1 cellular context compared by ENCODE assay signal in the genomic region with DNA sequence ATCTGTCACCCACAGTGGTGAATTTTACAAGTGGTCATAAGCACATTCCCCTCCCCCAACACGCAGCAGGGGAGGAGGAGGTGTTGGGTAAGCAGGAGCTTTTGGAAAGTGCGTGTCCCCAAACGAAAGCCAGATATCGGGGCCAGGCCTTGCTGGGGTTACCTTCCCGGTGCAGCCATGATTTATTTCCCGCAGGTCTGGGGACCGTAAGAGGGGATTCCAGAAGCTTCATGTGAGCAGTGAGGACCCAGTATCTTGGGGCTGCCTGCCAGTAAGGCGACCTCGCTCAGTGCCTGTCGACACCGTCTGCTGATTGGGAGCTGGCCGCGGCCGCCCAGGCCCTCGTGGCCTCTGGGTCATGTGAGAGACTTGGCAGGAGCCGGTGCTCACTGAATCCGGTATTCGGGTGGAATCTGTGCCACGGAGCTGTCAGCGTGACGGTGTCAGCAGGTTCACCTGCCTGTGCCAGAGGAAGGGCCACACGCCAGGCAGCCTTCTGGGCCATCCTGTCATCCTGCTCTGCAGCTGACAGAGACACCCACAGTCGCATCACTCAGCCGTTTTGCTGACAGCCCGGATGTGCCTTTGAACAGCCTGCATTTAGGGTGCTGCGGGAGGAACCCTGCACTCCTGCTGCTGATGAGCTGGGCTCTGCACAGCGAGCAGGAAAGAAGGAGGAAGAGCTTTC.
TF ChIP-seq lines count a peak whose summit lies in the region.

No MANE protein-coding gene starts in this region.

TF ChIP-seq in HepG2, 621 proteins besides CTCF, POLR2A, EP300 and RAD21 (continues in another document):
- TF ChIP-seq, protein P1, sequence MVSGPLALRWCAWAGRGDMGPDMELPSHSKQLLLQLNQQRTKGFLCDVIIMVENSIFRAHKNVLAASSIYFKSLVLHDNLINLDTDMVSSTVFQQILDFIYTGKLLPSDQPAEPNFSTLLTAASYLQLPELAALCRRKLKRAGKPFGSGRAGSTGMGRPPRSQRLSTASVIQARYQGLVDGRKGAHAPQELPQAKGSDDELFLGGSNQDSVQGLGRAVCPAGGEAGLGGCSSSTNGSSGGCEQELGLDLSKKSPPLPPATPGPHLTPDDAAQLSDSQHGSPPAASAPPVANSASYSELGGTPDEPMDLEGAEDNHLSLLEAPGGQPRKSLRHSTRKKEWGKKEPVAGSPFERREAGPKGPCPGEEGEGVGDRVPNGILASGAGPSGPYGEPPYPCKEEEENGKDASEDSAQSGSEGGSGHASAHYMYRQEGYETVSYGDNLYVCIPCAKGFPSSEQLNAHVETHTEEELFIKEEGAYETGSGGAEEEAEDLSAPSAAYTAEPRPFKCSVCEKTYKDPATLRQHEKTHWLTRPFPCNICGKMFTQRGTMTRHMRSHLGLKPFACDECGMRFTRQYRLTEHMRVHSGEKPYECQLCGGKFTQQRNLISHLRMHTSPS (CRISPR knock-in tag; IDR thresholded peaks at IDR 0.05; ENCODE audit: low read depth): no peak
- TF ChIP-seq TBX2 (CRISPR knock-in tag; IDR thresholded peaks at IDR 0.05; ENCODE audit: borderline replicate concordance) (0 out of 2 replicates have a peak, but pooled peaks have one; percentile 28), SUZ12 (IDR thresholded peaks at IDR 0.05; ENCODE audit: low read depth, low read length) (no peak), GABPB1 (CRISPR knock-in tag; IDR thresholded peaks at IDR 0.05) (peak; percentile 39; the same call in 1 of the 2 replicates), ZNF230 (CRISPR knock-in tag; IDR thresholded peaks at IDR 0.05) (no peak), ZBTB42 (CRISPR knock-in tag; IDR thresholded peaks at IDR 0.05) (no peak), ZFAT (CRISPR knock-in tag; conservative IDR thresholded peaks at IDR 0.05) (peak; percentile 69; the same call in 1 of the 2 replicates), ZNF292 (CRISPR knock-in tag; IDR thresholded peaks at IDR 0.05; ENCODE audit: borderline replicate concordance, low read depth) (peak; percentile 43; the same call in 1 of the 2 replicates), ZNF263 (CRISPR knock-in tag; IDR thresholded peaks at IDR 0.05) (no peak), REPIN1 (CRISPR knock-in tag; IDR thresholded peaks at IDR 0.05; ENCODE audit: borderline replicate concordance, low read depth) (0 out of 2 replicates have a peak, but pooled peaks have one; percentile 22), ZKSCAN1 (IDR thresholded peaks at IDR 0.05; ENCODE audit: low read length) (no peak), HMG20B (CRISPR knock-in tag; conservative IDR thresholded peaks at IDR 0.05) (no peak), CC2D1A (CRISPR knock-in tag; IDR thresholded peaks at IDR 0.05) (0 out of 2 replicates have a peak, but pooled peaks have one; percentile 38), ZNF350 (CRISPR knock-in tag; IDR thresholded peaks at IDR 0.05; ENCODE audit: borderline replicate concordance, low read depth) (no peak), CBX2 (IDR thresholded peaks at IDR 0.05; ENCODE audit: low read depth, low read length) (no peak), CBX2 (CRISPR knock-in tag; IDR thresholded peaks at IDR 0.05; ENCODE audit: low read depth) (no peak), EED (CRISPR knock-in tag; IDR thresholded peaks at IDR 0.05) (no peak), MLLT10 (CRISPR knock-in tag; IDR thresholded peaks at IDR 0.05) (no peak), ZSCAN31 (CRISPR knock-in tag; IDR thresholded peaks at IDR 0.05; ENCODE audit: low read depth) (0 out of 2 replicates have a peak, but pooled peaks have one; percentile 33), ZNF432 (CRISPR knock-in tag; IDR thresholded peaks at IDR 0.05; ENCODE audit: borderline replicate concordance) (no peak), PAX8 (CRISPR knock-in tag; IDR thresholded peaks at IDR 0.05; ENCODE audit: borderline replicate concordance) (no peak), ZNF234 (CRISPR knock-in tag; conservative IDR thresholded peaks at IDR 0.05) (no peak), MAFK (conservative IDR thresholded peaks at IDR 0.05 in 1 of 2, IDR thresholded peaks at IDR 0.05 in 1 of 2; ENCODE audit: low read length in 2 of 2) (no peak), ZC3H4 (CRISPR knock-in tag; IDR thresholded peaks at IDR 0.05; ENCODE audit: borderline replicate concordance) (no peak)
- TF ChIP-seq, protein P2, sequence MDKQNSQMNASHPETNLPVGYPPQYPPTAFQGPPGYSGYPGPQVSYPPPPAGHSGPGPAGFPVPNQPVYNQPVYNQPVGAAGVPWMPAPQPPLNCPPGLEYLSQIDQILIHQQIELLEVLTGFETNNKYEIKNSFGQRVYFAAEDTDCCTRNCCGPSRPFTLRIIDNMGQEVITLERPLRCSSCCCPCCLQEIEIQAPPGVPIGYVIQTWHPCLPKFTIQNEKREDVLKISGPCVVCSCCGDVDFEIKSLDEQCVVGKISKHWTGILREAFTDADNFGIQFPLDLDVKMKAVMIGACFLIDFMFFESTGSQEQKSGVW (CRISPR knock-in tag; IDR thresholded peaks at IDR 0.05; ENCODE audit: borderline replicate concordance): no peak
- TF ChIP-seq, protein P3, sequence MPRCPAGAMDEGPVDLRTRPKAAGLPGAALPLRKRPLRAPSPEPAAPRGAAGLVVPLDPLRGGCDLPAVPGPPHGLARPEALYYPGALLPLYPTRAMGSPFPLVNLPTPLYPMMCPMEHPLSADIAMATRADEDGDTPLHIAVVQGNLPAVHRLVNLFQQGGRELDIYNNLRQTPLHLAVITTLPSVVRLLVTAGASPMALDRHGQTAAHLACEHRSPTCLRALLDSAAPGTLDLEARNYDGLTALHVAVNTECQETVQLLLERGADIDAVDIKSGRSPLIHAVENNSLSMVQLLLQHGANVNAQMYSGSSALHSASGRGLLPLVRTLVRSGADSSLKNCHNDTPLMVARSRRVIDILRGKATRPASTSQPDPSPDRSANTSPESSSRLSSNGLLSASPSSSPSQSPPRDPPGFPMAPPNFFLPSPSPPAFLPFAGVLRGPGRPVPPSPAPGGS (CRISPR knock-in tag; IDR thresholded peaks at IDR 0.05): no peak
- TF ChIP-seq, protein P4, sequence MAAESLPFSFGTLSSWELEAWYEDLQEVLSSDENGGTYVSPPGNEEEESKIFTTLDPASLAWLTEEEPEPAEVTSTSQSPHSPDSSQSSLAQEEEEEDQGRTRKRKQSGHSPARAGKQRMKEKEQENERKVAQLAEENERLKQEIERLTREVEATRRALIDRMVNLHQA (CRISPR knock-in tag; IDR thresholded peaks at IDR 0.05): no peak
- TF ChIP-seq, protein P5, sequence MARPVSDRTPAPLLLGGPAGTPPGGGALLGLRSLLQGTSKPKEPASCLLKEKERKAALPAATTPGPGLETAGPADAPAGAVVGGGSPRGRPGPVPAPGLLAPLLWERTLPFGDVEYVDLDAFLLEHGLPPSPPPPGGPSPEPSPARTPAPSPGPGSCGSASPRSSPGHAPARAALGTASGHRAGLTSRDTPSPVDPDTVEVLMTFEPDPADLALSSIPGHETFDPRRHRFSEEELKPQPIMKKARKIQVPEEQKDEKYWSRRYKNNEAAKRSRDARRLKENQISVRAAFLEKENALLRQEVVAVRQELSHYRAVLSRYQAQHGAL (CRISPR knock-in tag; IDR thresholded peaks at IDR 0.05; ENCODE audit: not compliant biosample characterization): no peak
- TF ChIP-seq, protein P6, sequence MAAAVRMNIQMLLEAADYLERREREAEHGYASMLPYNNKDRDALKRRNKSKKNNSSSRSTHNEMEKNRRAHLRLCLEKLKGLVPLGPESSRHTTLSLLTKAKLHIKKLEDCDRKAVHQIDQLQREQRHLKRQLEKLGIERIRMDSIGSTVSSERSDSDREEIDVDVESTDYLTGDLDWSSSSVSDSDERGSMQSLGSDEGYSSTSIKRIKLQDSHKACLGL (CRISPR knock-in tag; IDR thresholded peaks at IDR 0.05): 0 out of 2 replicates have a peak, but pooled peaks have one; percentile 25
- TF ChIP-seq, protein P7, sequence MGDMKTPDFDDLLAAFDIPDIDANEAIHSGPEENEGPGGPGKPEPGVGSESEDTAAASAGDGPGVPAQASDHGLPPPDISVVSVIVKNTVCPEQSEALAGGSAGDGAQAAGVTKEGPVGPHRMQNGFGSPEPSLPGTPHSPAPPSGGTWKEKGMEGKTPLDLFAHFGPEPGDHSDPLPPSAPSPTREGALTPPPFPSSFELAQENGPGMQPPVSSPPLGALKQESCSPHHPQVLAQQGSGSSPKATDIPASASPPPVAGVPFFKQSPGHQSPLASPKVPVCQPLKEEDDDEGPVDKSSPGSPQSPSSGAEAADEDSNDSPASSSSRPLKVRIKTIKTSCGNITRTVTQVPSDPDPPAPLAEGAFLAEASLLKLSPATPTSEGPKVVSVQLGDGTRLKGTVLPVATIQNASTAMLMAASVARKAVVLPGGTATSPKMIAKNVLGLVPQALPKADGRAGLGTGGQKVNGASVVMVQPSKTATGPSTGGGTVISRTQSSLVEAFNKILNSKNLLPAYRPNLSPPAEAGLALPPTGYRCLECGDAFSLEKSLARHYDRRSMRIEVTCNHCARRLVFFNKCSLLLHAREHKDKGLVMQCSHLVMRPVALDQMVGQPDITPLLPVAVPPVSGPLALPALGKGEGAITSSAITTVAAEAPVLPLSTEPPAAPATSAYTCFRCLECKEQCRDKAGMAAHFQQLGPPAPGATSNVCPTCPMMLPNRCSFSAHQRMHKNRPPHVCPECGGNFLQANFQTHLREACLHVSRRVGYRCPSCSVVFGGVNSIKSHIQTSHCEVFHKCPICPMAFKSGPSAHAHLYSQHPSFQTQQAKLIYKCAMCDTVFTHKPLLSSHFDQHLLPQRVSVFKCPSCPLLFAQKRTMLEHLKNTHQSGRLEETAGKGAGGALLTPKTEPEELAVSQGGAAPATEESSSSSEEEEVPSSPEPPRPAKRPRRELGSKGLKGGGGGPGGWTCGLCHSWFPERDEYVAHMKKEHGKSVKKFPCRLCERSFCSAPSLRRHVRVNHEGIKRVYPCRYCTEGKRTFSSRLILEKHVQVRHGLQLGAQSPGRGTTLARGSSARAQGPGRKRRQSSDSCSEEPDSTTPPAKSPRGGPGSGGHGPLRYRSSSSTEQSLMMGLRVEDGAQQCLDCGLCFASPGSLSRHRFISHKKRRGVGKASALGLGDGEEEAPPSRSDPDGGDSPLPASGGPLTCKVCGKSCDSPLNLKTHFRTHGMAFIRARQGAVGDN (CRISPR knock-in tag; IDR thresholded peaks at IDR 0.05): peak; percentile 76
- TF ChIP-seq, protein P8, sequence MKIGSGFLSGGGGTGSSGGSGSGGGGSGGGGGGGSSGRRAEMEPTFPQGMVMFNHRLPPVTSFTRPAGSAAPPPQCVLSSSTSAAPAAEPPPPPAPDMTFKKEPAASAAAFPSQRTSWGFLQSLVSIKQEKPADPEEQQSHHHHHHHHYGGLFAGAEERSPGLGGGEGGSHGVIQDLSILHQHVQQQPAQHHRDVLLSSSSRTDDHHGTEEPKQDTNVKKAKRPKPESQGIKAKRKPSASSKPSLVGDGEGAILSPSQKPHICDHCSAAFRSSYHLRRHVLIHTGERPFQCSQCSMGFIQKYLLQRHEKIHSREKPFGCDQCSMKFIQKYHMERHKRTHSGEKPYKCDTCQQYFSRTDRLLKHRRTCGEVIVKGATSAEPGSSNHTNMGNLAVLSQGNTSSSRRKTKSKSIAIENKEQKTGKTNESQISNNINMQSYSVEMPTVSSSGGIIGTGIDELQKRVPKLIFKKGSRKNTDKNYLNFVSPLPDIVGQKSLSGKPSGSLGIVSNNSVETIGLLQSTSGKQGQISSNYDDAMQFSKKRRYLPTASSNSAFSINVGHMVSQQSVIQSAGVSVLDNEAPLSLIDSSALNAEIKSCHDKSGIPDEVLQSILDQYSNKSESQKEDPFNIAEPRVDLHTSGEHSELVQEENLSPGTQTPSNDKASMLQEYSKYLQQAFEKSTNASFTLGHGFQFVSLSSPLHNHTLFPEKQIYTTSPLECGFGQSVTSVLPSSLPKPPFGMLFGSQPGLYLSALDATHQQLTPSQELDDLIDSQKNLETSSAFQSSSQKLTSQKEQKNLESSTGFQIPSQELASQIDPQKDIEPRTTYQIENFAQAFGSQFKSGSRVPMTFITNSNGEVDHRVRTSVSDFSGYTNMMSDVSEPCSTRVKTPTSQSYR (CRISPR knock-in tag; IDR thresholded peaks at IDR 0.05; ENCODE audit: borderline replicate concordance): peak; percentile 55; the same call in 1 of the 2 replicates
- TF ChIP-seq, protein P9, sequence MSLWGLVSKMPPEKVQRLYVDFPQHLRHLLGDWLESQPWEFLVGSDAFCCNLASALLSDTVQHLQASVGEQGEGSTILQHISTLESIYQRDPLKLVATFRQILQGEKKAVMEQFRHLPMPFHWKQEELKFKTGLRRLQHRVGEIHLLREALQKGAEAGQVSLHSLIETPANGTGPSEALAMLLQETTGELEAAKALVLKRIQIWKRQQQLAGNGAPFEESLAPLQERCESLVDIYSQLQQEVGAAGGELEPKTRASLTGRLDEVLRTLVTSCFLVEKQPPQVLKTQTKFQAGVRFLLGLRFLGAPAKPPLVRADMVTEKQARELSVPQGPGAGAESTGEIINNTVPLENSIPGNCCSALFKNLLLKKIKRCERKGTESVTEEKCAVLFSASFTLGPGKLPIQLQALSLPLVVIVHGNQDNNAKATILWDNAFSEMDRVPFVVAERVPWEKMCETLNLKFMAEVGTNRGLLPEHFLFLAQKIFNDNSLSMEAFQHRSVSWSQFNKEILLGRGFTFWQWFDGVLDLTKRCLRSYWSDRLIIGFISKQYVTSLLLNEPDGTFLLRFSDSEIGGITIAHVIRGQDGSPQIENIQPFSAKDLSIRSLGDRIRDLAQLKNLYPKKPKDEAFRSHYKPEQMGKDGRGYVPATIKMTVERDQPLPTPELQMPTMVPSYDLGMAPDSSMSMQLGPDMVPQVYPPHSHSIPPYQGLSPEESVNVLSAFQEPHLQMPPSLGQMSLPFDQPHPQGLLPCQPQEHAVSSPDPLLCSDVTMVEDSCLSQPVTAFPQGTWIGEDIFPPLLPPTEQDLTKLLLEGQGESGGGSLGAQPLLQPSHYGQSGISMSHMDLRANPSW (CRISPR knock-in tag; IDR thresholded peaks at IDR 0.05; ENCODE audit: borderline replicate concordance): no peak
- TF ChIP-seq, protein P10, sequence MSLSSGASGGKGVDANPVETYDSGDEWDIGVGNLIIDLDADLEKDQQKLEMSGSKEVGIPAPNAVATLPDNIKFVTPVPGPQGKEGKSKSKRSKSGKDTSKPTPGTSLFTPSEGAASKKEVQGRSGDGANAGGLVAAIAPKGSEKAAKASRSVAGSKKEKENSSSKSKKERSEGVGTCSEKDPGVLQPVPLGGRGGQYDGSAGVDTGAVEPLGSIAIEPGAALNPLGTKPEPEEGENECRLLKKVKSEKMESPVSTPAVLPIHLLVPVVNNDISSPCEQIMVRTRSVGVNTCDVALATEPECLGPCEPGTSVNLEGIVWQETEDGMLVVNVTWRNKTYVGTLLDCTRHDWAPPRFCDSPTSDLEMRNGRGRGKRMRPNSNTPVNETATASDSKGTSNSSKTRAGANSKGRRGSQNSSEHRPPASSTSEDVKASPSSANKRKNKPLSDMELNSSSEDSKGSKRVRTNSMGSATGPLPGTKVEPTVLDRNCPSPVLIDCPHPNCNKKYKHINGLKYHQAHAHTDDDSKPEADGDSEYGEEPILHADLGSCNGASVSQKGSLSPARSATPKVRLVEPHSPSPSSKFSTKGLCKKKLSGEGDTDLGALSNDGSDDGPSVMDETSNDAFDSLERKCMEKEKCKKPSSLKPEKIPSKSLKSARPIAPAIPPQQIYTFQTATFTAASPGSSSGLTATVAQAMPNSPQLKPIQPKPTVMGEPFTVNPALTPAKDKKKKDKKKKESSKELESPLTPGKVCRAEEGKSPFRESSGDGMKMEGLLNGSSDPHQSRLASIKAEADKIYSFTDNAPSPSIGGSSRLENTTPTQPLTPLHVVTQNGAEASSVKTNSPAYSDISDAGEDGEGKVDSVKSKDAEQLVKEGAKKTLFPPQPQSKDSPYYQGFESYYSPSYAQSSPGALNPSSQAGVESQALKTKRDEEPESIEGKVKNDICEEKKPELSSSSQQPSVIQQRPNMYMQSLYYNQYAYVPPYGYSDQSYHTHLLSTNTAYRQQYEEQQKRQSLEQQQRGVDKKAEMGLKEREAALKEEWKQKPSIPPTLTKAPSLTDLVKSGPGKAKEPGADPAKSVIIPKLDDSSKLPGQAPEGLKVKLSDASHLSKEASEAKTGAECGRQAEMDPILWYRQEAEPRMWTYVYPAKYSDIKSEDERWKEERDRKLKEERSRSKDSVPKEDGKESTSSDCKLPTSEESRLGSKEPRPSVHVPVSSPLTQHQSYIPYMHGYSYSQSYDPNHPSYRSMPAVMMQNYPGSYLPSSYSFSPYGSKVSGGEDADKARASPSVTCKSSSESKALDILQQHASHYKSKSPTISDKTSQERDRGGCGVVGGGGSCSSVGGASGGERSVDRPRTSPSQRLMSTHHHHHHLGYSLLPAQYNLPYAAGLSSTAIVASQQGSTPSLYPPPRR (CRISPR knock-in tag; IDR thresholded peaks at IDR 0.05; ENCODE audit: borderline replicate concordance): no peak
